Comparison of ENCODE assay signal across 1 cellular context in genomic region chr11:63023415-63023814, GRCh38.
TF ChIP-seq lines count a peak whose summit lies in the region.

No MANE protein-coding gene starts in this region.

TF ChIP-seq in H1, 55 proteins besides CTCF, POLR2A, EP300 and RAD21:
- no peak for TF ChIP-seq RXRA (IDR thresholded peaks at IDR 0.05; ENCODE audit: insufficient read depth, low read depth, low read length)
- TF ChIP-seq JUN (IDR thresholded peaks at IDR 0.05; ENCODE audit: low read depth, low read length): no peak
- no peak for TF ChIP-seq EZH2 (IDR thresholded peaks at IDR 0.05; ENCODE audit: low read depth, low read length, severe bottlenecking)
- no peak for TF ChIP-seq CEBPB (IDR thresholded peaks at IDR 0.05; ENCODE audit: low read depth, low read length)
- TF ChIP-seq SP2 (IDR thresholded peaks at IDR 0.05; ENCODE audit: low read length): no peak
- TF ChIP-seq GTF2F1 (IDR thresholded peaks at IDR 0.05; ENCODE audit: borderline replicate concordance, low read depth, low read length): no peak
- TF ChIP-seq GABPA (IDR thresholded peaks at IDR 0.05; ENCODE audit: borderline replicate concordance, insufficient read depth, low read length): no peak
